ENCODE assay signal across 18 cellular contexts in genomic region chr4:12122316-12122715, GRCh38.
"Had no signal": no experiment of that assay in that cellular context is flagged by ENCODE, and none has a peak within 500 bp of the region (broad histone marks: within the 10 kb centered on the region; RNA-seq: fewer than 3 reads in every experiment).

No MANE protein-coding gene starts in this region.

- H3K4me3 ChIP-seq: cardiac muscle cell, thoracic aorta, upper lobe of left lung had no signal

- H3K4me1 ChIP-seq: parathyroid adenoma, upper lobe of left lung had no signal

- DNase-seq: activated CD4-positive, alpha-beta T cell treated with anti-CD3 and anti-CD28 coated beads, Interleukin-2, amount 10 ng/mL, durations not matched to agents 24 days and 14 days; activated CD4-positive, CD25-positive, alpha-beta regulatory T cell; activated CD8-positive, alpha-beta T cell treated with anti-CD3 and anti-CD28 coated beads for 36 hours; activated naive CD4-positive, alpha-beta T cell; activated naive CD8-positive, alpha-beta T cell treated with anti-CD3 and anti-CD28 coated beads for 36 hours; activated T-cell treated with anti-CD3 and anti-CD28 coated beads, Interleukin-2, amount 50 U/mL, for 1 hour; amniotic stem cell; effector memory CD8-positive, alpha-beta T cell; foreskin fibroblast; hippocampal formation; left colon; naive B cell; stimulated activated naive B cell treated with anti-CD40 and anti-IgM and Interleukin-4, amounts not matched to agents 10 μg/mL and 1 μg/mL and 100 μg/mL, for 72 hours had no signal

- H3K9me3 ChIP-seq: thoracic aorta, upper lobe of left lung had no signal

- H3K27me3 ChIP-seq: cardiac muscle cell, upper lobe of left lung had no signal

- ATAC-seq: activated CD8-positive, alpha-beta T cell treated with anti-CD3 and anti-CD28 coated beads for 36 hours; activated T-helper 17 cell treated with anti-CD3 and anti-CD28 coated beads, Interleukin-2, amount 50 U/mL, for 72 hours; effector memory CD8-positive, alpha-beta T cell; left colon; stimulated activated naive B cell treated with anti-CD40 and anti-IgM and Interleukin-4, amounts not matched to agents 10 μg/mL and 1 μg/mL and 100 μg/mL, for 72 hours had no signal

- H3K27ac ChIP-seq: cardiac muscle cell, parathyroid adenoma, thoracic aorta, upper lobe of left lung had no signal

- H3K36me3 ChIP-seq: cardiac muscle cell, thoracic aorta, upper lobe of left lung had no signal
